1 cellular context compared by ENCODE assay signal in the genomic region with DNA sequence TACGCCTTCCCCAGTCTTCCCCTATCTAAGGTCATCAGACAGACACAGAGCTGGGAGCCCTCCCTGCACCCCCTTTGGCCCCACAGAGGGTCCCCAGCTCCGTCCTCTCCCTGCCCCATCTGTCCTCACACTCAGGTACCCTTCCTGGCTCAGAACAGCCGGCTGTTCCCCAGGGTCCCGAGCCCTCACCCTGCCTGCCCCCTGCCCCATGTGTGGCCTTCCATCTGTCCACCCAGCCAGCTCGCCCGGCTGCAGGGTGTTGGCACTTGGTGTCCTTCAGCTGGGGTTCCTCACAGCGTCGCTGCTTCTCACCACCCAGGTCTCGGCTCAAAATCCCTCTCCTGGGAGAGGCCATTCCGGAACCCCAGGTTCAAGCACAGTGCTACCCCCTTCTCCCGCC.
TF ChIP-seq lines count a peak whose summit lies in the region.

No MANE protein-coding gene starts in this region.

TF ChIP-seq in GM23338, 12 proteins besides CTCF, POLR2A, EP300 and RAD21:
- TF ChIP-seq, protein P1, sequence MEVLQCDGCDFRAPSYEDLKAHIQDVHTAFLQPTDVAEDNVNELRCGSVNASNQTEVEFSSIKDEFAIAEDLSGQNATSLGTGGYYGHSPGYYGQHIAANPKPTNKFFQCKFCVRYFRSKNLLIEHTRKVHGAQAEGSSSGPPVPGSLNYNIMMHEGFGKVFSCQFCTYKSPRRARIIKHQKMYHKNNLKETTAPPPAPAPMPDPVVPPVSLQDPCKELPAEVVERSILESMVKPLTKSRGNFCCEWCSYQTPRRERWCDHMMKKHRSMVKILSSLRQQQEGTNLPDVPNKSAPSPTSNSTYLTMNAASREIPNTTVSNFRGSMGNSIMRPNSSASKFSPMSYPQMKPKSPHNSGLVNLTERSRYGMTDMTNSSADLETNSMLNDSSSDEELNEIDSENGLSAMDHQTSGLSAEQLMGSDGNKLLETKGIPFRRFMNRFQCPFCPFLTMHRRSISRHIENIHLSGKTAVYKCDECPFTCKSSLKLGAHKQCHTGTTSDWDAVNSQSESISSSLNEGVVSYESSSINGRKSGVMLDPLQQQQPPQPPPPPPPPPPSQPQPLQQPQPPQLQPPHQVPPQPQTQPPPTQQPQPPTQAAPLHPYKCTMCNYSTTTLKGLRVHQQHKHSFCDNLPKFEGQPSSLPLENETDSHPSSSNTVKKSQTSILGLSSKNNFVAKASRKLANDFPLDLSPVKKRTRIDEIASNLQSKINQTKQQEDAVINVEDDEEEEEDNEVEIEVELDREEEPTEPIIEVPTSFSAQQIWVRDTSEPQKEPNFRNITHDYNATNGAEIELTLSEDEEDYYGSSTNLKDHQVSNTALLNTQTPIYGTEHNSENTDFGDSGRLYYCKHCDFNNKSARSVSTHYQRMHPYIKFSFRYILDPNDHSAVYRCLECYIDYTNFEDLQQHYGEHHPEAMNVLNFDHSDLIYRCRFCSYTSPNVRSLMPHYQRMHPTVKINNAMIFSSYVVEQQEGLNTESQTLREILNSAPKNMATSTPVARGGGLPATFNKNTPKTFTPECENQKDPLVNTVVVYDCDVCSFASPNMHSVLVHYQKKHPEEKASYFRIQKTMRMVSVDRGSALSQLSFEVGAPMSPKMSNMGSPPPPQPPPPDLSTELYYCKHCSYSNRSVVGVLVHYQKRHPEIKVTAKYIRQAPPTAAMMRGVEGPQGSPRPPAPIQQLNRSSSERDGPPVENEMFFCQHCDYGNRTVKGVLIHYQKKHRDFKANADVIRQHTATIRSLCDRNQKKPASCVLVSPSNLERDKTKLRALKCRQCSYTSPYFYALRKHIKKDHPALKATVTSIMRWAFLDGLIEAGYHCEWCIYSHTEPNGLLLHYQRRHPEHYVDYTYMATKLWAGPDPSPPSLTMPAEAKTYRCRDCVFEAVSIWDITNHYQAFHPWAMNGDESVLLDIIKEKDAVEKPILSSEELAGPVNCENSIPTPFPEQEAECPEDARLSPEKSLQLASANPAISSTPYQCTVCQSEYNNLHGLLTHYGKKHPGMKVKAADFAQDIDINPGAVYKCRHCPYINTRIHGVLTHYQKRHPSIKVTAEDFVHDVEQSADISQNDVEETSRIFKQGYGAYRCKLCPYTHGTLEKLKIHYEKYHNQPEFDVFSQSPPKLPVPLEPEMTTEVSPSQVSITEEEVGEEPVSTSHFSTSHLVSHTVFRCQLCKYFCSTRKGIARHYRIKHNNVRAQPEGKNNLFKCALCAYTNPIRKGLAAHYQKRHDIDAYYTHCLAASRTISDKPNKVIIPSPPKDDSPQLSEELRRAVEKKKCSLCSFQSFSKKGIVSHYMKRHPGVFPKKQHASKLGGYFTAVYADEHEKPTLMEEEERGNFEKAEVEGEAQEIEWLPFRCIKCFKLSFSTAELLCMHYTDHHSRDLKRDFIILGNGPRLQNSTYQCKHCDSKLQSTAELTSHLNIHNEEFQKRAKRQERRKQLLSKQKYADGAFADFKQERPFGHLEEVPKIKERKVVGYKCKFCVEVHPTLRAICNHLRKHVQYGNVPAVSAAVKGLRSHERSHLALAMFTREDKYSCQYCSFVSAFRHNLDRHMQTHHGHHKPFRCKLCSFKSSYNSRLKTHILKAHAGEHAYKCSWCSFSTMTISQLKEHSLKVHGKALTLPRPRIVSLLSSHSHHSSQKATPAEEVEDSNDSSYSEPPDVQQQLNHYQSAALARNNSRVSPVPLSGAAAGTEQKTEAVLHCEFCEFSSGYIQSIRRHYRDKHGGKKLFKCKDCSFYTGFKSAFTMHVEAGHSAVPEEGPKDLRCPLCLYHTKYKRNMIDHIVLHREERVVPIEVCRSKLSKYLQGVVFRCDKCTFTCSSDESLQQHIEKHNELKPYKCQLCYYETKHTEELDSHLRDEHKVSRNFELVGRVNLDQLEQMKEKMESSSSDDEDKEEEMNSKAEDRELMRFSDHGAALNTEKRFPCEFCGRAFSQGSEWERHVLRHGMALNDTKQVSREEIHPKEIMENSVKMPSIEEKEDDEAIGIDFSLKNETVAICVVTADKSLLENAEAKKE (CRISPR knock-in tag; IDR thresholded peaks at IDR 0.05) = no peak
- TF ChIP-seq EZH2phosphoT487 (IDR thresholded peaks at IDR 0.05; ENCODE audit: unreplicated experiment) (no peak), JUNB (IDR thresholded peaks at IDR 0.05; ENCODE audit: unreplicated experiment) (no peak)
